ENCODE assay signal across 19 cellular contexts in the genomic region with DNA sequence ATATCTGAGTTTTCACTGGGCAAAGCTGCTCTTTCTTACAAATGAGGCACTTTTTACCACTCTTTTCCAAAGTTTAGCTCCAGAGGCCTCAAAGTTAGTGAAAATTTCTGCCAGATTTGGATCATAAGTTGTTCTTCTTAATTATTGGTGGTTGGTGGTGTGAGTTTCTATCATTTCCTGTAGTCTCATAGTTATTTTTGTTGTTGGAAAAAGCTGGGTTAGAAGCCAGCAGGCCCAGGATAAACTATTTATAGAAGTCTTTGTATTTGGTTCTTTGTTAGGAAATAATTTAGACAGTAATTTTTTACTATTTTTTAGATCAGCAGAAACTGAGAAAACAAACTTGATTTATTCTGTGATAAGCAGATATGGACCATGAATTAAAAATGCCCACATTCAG. TPM values are rescaled to one million over a fixed set of nuclear protein-coding genes. Genes with fewer than 3 reads are reported as not detected.
DNase-seq lines count a peak whose midpoint lies in the region; ATAC-seq and TF ChIP-seq lines count a peak whose summit lies in the region.
"Had no signal": no experiment of that assay in that cellular context is flagged by ENCODE, and none has a peak within 500 bp of the region (broad histone marks: within the 10 kb centered on the region; RNA-seq: fewer than 3 reads in every experiment).

No MANE protein-coding gene starts in this region.

- no peak overlapping the region for H2AFZ ChIP-seq in mesenchymal stem cell (ENCODE audit: low read depth, low read length)

- no peak overlapping the region for H2BK5ac ChIP-seq in mesenchymal stem cell (ENCODE audit: low read depth, low read length, poor library complexity, severe bottlenecking)

- H2BK12ac ChIP-seq in mesenchymal stem cell (ENCODE audit: low read length in 2 of 2), result no peak overlapping the region

- H3K9ac ChIP-seq in adipocyte (ENCODE audit: low read length) (peak overlapping the region; percentile 64), mesenchymal stem cell (ENCODE audit: low read length) (peak overlapping the region; percentile 28)

- no peak overlapping the region for H2BK15ac ChIP-seq in mesenchymal stem cell (ENCODE audit: low read depth, poor library complexity, severe bottlenecking)

- H3K27ac ChIP-seq in left ventricle myocardium inferior (replicated peaks) (peak overlapping the region; percentile 60), mesenchymal stem cell (ENCODE audit: low read length, poor library complexity, severe bottlenecking) (no peak overlapping the region)

- no peak overlapping the region for H2AK5ac ChIP-seq in mesenchymal stem cell (ENCODE audit: low read length, severe bottlenecking)

- H3K14ac ChIP-seq in mesenchymal stem cell (ENCODE audit: low read length in 2 of 2), result no peak overlapping the region

- peaks cover 24% of the 10 kb centered on the region for H3K79me1 ChIP-seq in mesenchymal stem cell (replicated peaks; ENCODE audit: low read length, poor library complexity, severe bottlenecking)

- H3K4me1 ChIP-seq in left ventricle myocardium inferior, result peaks cover 34% of the 10 kb centered on the region
- H3K4me1 ChIP-seq in adipocyte (ENCODE audit: control insufficient read depth, insufficient read depth, low read length), result peaks cover 30% of the 10 kb centered on the region
- H3K4me1 ChIP-seq in mesenchymal stem cell (ENCODE audit: control insufficient read depth, insufficient read depth, low read depth, low read length), result peaks cover 6% of the 10 kb centered on the region
- H3K4me1 ChIP-seq: Caco-2, HAP-1 had no signal

- no peak overlapping the region for H3K23ac ChIP-seq in mesenchymal stem cell (ENCODE audit: low read length in 2 of 2)

- no peak overlapping the region for H3K18ac ChIP-seq in mesenchymal stem cell (ENCODE audit: low read depth in 1 of 2, low read length in 2 of 2)

- H3K4me3 ChIP-seq in left ventricle myocardium inferior, result no peak overlapping the region
- no peak overlapping the region for H3K4me3 ChIP-seq in adipocyte (ENCODE audit: low read length)
- H3K4me3 ChIP-seq in mesenchymal stem cell (ENCODE audit: insufficient read depth in 1 of 2, low read depth in 1 of 2, low read length in 2 of 2), result no peak overlapping the region
- H3K4me3 ChIP-seq: HAP-1 had no signal

- H3K27me3 ChIP-seq in left ventricle myocardium inferior (ENCODE audit: low read depth) (no peaks in the 10 kb centered on the region), adipocyte (replicated peaks; ENCODE audit: control insufficient read depth, insufficient read depth, low read length) (no peaks in the 10 kb centered on the region), mesenchymal stem cell (ENCODE audit: control insufficient read depth in 1 of 2, insufficient read depth in 1 of 2, low read length in 2 of 2) (no peaks in the 10 kb centered on the region)

- intact Hi-C loops in left ventricle myocardium inferior (cut with micrococcal nuclease) (no loop called here), left cardiac atrium (cut with DNase I) (no loop called here)

- no peak overlapping the region for H2BK120ac ChIP-seq in mesenchymal stem cell (ENCODE audit: low read depth, low read length)

- no peaks in the 10 kb centered on the region for H3K9me3 ChIP-seq in left ventricle myocardium inferior (replicated peaks)
- no peaks in the 10 kb centered on the region for H3K9me3 ChIP-seq in adipocyte (ENCODE audit: control insufficient read depth, low read length)
- no peaks in the 10 kb centered on the region for H3K9me3 ChIP-seq in mesenchymal stem cell (ENCODE audit: control insufficient read depth, low read length)
- H3K9me3 ChIP-seq: Caco-2, HAP-1 had no signal

- no peak for DNase-seq in left ventricle myocardium inferior
- DNase-seq in left cardiac atrium, result no peak
- DNase-seq in adipocyte (ENCODE audit: low read depth), result no peak
- DNase-seq in mesenchymal stem cell, result no peak
- DNase-seq in AG08396 (ENCODE audit: low spot score), result no peak
- DNase-seq in NCI-H510A treated with DMSO at 0.1 percent for 48 hours (lab: John Stamatoyannopoulos, UW), result no peak
- DNase-seq in CD1c-positive myeloid dendritic cell (ENCODE audit: extremely low spot score), result no peak
- DNase-seq: Caco-2; CD4-positive, CD25-positive, alpha-beta regulatory T cell; DMS153; GDM1; Karpas-422; NCI-H1417 treated with DMSO at 0.1 percent for 48 hours; NCI-H187 treated with DMSO at 0.1 percent for 48 hours; NCI-H2227 treated with DMSO at 0.1 percent for 48 hours; NCI-H524; PC-3 had no signal

- H4K8ac ChIP-seq in mesenchymal stem cell (ENCODE audit: low read length), result no peak overlapping the region

- no peak overlapping the region for H3K4ac ChIP-seq in mesenchymal stem cell (ENCODE audit: low read depth in 1 of 2, low read length in 2 of 2)

- no peak overlapping the region for H3K4me2 ChIP-seq in mesenchymal stem cell (ENCODE audit: low read length, poor library complexity, severe bottlenecking)

- no peak overlapping the region for H4K91ac ChIP-seq in mesenchymal stem cell (ENCODE audit: low read length)

- ATAC-seq in left cardiac atrium, result no peak
- ATAC-seq: PC-3 had no signal

- no peak for TF ChIP-seq CTCF in left ventricle myocardium inferior (IDR thresholded peaks at IDR 0.05; ENCODE audit: borderline replicate concordance)

- H3K36me3 ChIP-seq in left ventricle myocardium inferior (peaks cover 23% of the 10 kb centered on the region), adipocyte (ENCODE audit: control insufficient read depth, insufficient read depth, low read length, severe bottlenecking) (peaks cover 34% of the 10 kb centered on the region), mesenchymal stem cell (ENCODE audit: control insufficient read depth in 1 of 2, insufficient read depth in 2 of 2, low read depth in 1 of 2, low read length in 2 of 2) (peaks cover 14 to 37% of the 10 kb centered on the region in 2 experiments)

RNA-seq across cellular contexts. Expression of a gene that starts 10.6 kb away (rescaled TPM):
- 23.4 TPM for total RNA-seq in left ventricle myocardium inferior
- total RNA-seq in left cardiac atrium, result 10 to 100 TPM; 22.1 to 22.2 TPM
- polyA plus RNA-seq in mesenchymal stem cell (2013, experiment 1 of 2), result 75.4 TPM
- 70.5 TPM for polyA plus RNA-seq in mesenchymal stem cell (2013, experiment 2 of 2)

RNA-seq across cellular contexts. Expression of a gene that starts 44.7 kb away (rescaled TPM):
- total RNA-seq in left ventricle myocardium inferior (not detected), left cardiac atrium (not detected)
- not detected for polyA plus RNA-seq in mesenchymal stem cell (2013, experiment 1 of 2)
- not detected for polyA plus RNA-seq in mesenchymal stem cell (2013, experiment 2 of 2)
- polyA plus RNA-seq: IgD-negative memory B cell had no signal
